ENCODE assay signal across 10 cellular contexts in genomic region chr16:29804020-29804419, GRCh38. TPM values are rescaled to one million over a fixed set of nuclear protein-coding genes. Genes with fewer than 3 reads are reported as not detected.
DNase-seq lines count a peak whose midpoint lies in the region; ATAC-seq, FAIRE-seq and TF ChIP-seq lines count a peak whose summit lies in the region.
"Had no signal": no experiment of that assay in that cellular context is flagged by ENCODE, and none has a peak within 500 bp of the region (broad histone marks: within the 10 kb centered on the region; RNA-seq: fewer than 3 reads in every experiment).

No MANE protein-coding gene starts in this region.

- no peaks in the 10 kb centered on the region for H3K9me3 Mint-ChIP-seq in astrocyte (ENCODE audit: unreplicated experiment)
- H3K9me3 Mint-ChIP-seq in naive thymus-derived CD4-positive, alpha-beta T cell: peaks cover 0 to 1% (median 0%) of the 10 kb centered on the region in 11 donors

- no peak for ATAC-seq in naive thymus-derived CD4-positive, alpha-beta T cell
- ATAC-seq in esophagus mucosa: no peak

- H3K4me1 Mint-ChIP-seq in astrocyte (ENCODE audit: low read depth, unreplicated experiment): peaks cover 13% of the 10 kb centered on the region
- peaks cover 23 to 40% (median 30%) of the 10 kb centered on the region in 7 donors for H3K4me1 Mint-ChIP-seq in naive thymus-derived CD4-positive, alpha-beta T cell

- H3K27me3 ChIP-seq in A673 (replicated peaks; ENCODE audit: insufficient read depth, low read depth, low read length, poor library complexity) (no peaks in the 10 kb centered on the region), HL-60 (ENCODE audit: insufficient read depth, poor library complexity, severe bottlenecking) (no peaks in the 10 kb centered on the region), astrocyte (ENCODE audit: insufficient read depth, low read length) (no peaks in the 10 kb centered on the region)
- no peaks in the 10 kb centered on the region for H3K27me3 ChIP-seq in naive thymus-derived CD4-positive, alpha-beta T cell (ENCODE audit: control insufficient read depth in 2 of 2, insufficient read depth in 2 of 2, low read length in 2 of 2)

- in situ Hi-C loops in GM13976 (cut with MboI; ENCODE audit: low sequenced_read_pairs, unreplicated experiment): no loop called here

- H3K4me3 Mint-ChIP-seq in astrocyte (ENCODE audit: unreplicated experiment): peak overlapping the region; percentile 85
- peak overlapping the region; percentile 88 to 100 (median 97) for H3K4me3 Mint-ChIP-seq in naive thymus-derived CD4-positive, alpha-beta T cell

- CTCF ChIA-PET in A673 (lab: Charles Lee): interaction anchor here (0.6 kb wide), 1 partner anchor 227 kb away, joined by 5 read pairs; the partner anchor contains the start of gene TLCD3B
- CTCF ChIA-PET in naive thymus-derived CD4-positive, alpha-beta T cell (lab: Charles Lee): interaction anchor here (1.0 to 3.7 kb wide), 6 partner anchors 12 to 103 kb away, joined by 3 to 28 read pairs (median 11); partner anchors contain the start of genes KIF22 and PAGR1

- H2AFZ ChIP-seq in astrocyte (ENCODE audit: low read depth, low read length): no peak overlapping the region

- H3K27me3 Mint-ChIP-seq in astrocyte (ENCODE audit: low read depth, unreplicated experiment): no peaks in the 10 kb centered on the region
- H3K27me3 Mint-ChIP-seq in naive thymus-derived CD4-positive, alpha-beta T cell: peaks cover 0 to 2% (median 0%) of the 10 kb centered on the region in 5 donors

- H3K4me3 ChIP-seq in A673 (ENCODE audit: low read depth, low read length, poor library complexity, severe bottlenecking) (no peak overlapping the region), HL-60 (replicated peaks; ENCODE audit: insufficient read depth, low read length) (no peak overlapping the region), astrocyte (ENCODE audit: insufficient read depth, low read depth, low read length) (no peak overlapping the region)
- H3K4me3 ChIP-seq in naive thymus-derived CD4-positive, alpha-beta T cell (ENCODE audit: low read length): no peak overlapping the region

- intact Hi-C loops in A673 (cut with micrococcal nuclease; ENCODE audit: unreplicated experiment): no loop called here
- intact Hi-C loops in naive thymus-derived CD4-positive, alpha-beta T cell (cut with micrococcal nuclease): loop anchor here (2.0 to 10.0 kb wide), 4 partner anchors 17 to 855 kb away; partner anchors contain the start of genes FBRS (in 1 of the 2) and MVP (in 1 of the 2)

- peaks cover 63% of the 10 kb centered on the region for H3K36me3 ChIP-seq in A673 (ENCODE audit: insufficient read depth, low read length, poor library complexity, severe bottlenecking)
- H3K36me3 ChIP-seq in astrocyte (ENCODE audit: insufficient read depth, low read length): peaks cover 11% of the 10 kb centered on the region
- peaks cover 13 to 39% (median 15%) of the 10 kb centered on the region in 3 experiments for H3K36me3 ChIP-seq in naive thymus-derived CD4-positive, alpha-beta T cell (ENCODE audit: control insufficient read depth in 2 of 3, insufficient read depth in 3 of 3, low read length in 3 of 3)

- H3K79me2 ChIP-seq in astrocyte (ENCODE audit: insufficient read depth, low read length): peaks cover 20% of the 10 kb centered on the region

- peaks cover 11% of the 10 kb centered on the region for H4K20me1 ChIP-seq in astrocyte (ENCODE audit: insufficient read depth, low read length)

- TF ChIP-seq CTCF in A673 (conservative IDR thresholded peaks at IDR 0.05; ENCODE audit: low read depth, low read length) (no peak), HL-60 (IDR thresholded peaks at IDR 0.05; ENCODE audit: insufficient read depth, low read length) (no peak), astrocyte (IDR thresholded peaks at IDR 0.05; ENCODE audit: insufficient read depth, low read depth, low read length) (no peak), GM13976 (IDR thresholded peaks at IDR 0.05; ENCODE audit: borderline replicate concordance, control extremely low read depth, extremely low read depth, insufficient read depth, missing control alignments) (no peak)

- H3K27ac Mint-ChIP-seq in astrocyte (ENCODE audit: unreplicated experiment): peak overlapping the region; percentile 75
- peak overlapping the region; percentile 95 to 100 (median 98) for H3K27ac Mint-ChIP-seq in naive thymus-derived CD4-positive, alpha-beta T cell

- DNase-seq in A673 (ENCODE audit: low spot score) (no peak), HL-60 (ENCODE audit: low read depth in 1 of 2, low spot score in 1 of 2) (no peak), astrocyte (ENCODE audit: low read depth) (no peak), NCI-H2029 (lab: John Stamatoyannopoulos, UW) (no peak), GM13976 (ENCODE audit: low spot score) (no peak)
- DNase-seq in naive thymus-derived CD4-positive, alpha-beta T cell: no peak
- no peak for DNase-seq in stimulated activated CD4-positive, alpha-beta T cell treated with anti-CD3 and anti-CD28 coated beads, Interleukin-12 subunit alpha, Interleukin-12 subunit beta, amount 100 ng/mL, for 4 hours

- POLR2A ChIA-PET in A673 (lab: Charles Lee; ENCODE audit: low non-redundant PET): interaction anchor here (0.7 kb wide), 1 partner anchor 90 kb away, joined by 3 read pairs; no protein-coding TSS in a partner anchor
- POLR2A ChIA-PET in naive thymus-derived CD4-positive, alpha-beta T cell (lab: Charles Lee): interaction anchor here (0.6 to 6.3 kb wide), 24 partner anchors 8 to 374 kb away, joined by 3 to 158 read pairs (median 4); partner anchors contain the start of genes C16orf54, KIF22, PAGR1 and PRRT2

- H3K4me1 ChIP-seq in A673 (ENCODE audit: insufficient read depth, low read length, poor library complexity, severe bottlenecking) (peaks cover 14% of the 10 kb centered on the region), astrocyte (ENCODE audit: insufficient read depth, low read length) (peaks cover 15% of the 10 kb centered on the region)
- H3K4me1 ChIP-seq in naive thymus-derived CD4-positive, alpha-beta T cell (ENCODE audit: control insufficient read depth in 2 of 2, insufficient read depth in 2 of 2, low read length in 2 of 2): peaks cover 21 to 24% of the 10 kb centered on the region in 2 donors

- H3K9me3 ChIP-seq in A673 (ENCODE audit: low read depth, low read length, poor library complexity, severe bottlenecking) (no peaks in the 10 kb centered on the region), astrocyte (ENCODE audit: insufficient read depth, low read depth, low read length) (no peaks in the 10 kb centered on the region)
- no peaks in the 10 kb centered on the region for H3K9me3 ChIP-seq in naive thymus-derived CD4-positive, alpha-beta T cell (ENCODE audit: control insufficient read depth in 2 of 3, low read length in 3 of 3)
- H3K9me3 ChIP-seq: HAP-1 had no signal

- no peak for FAIRE-seq in astrocyte (lab: Jason Lieb, UNC)
- FAIRE-seq: G401.6 had no signal

- peak overlapping the region; percentile 96 for H3K4me2 ChIP-seq in astrocyte (ENCODE audit: low read length)

- BruUV-seq in A673 (replicated peaks; lab: Mats Ljungman, UMichigan): no TSS peak

- H3K27ac ChIP-seq in A673 (ENCODE audit: low read depth, low read length, poor library complexity, severe bottlenecking): peak overlapping the region; percentile 89
- H3K27ac ChIP-seq in HL-60 (replicated peaks): peak overlapping the region; percentile 99
- no peak overlapping the region for H3K27ac ChIP-seq in astrocyte (ENCODE audit: low read depth, low read length)
- peak overlapping the region; percentile 95 for H3K27ac ChIP-seq in naive thymus-derived CD4-positive, alpha-beta T cell (ENCODE audit: low read depth, low read length)

- peak overlapping the region; percentile 94 for H3K9ac ChIP-seq in astrocyte (ENCODE audit: low read length)

- peaks cover 15% of the 10 kb centered on the region for H3K36me3 Mint-ChIP-seq in astrocyte (ENCODE audit: low read depth, unreplicated experiment)
- peaks cover 0 to 42% (median 15%) of the 10 kb centered on the region in 5 donors for H3K36me3 Mint-ChIP-seq in naive thymus-derived CD4-positive, alpha-beta T cell

RNA-seq across cellular contexts. Expression of gene MAZ, which starts 2.3 kb away (rescaled TPM):
- total RNA-seq in A673 (2021) (457 and 516 TPM in 2 replicates), astrocyte (216 and 247 TPM in 2 replicates), esophagus mucosa (169 TPM)
- total RNA-seq in naive thymus-derived CD4-positive, alpha-beta T cell: 100 to 1,000 TPM; 192 to 424 (median 259) TPM
- polyA plus RNA-seq in naive thymus-derived CD4-positive, alpha-beta T cell: 10 to 100 TPM; 36.9 to 44.5 TPM

RNA-seq across cellular contexts. Expression of gene PRRT2, which starts 8.0 kb away (rescaled TPM):
- total RNA-seq in A673 (2021) (9.0 TPM in 2 replicates), astrocyte (6.2 and 6.7 TPM in 2 replicates), esophagus mucosa (not detected)
- total RNA-seq in naive thymus-derived CD4-positive, alpha-beta T cell: 1 to 10 TPM; 1.9 to 4.6 (median 2.8) TPM
- under 1 TPM in 1 of 2 donors, not detected in 1; 0.07 TPM for polyA plus RNA-seq in naive thymus-derived CD4-positive, alpha-beta T cell

RNA-seq across cellular contexts. Expression of gene PAGR1, which starts 11.9 kb away (rescaled TPM):
- total RNA-seq in A673 (2021) (47.4 and 50.0 TPM in 2 replicates), astrocyte (20.1 and 20.8 TPM in 2 replicates), esophagus mucosa (13.4 TPM)
- total RNA-seq in naive thymus-derived CD4-positive, alpha-beta T cell: 10 to 100 TPM; 17.5 to 42.0 (median 25.7) TPM
- polyA plus RNA-seq in naive thymus-derived CD4-positive, alpha-beta T cell: 10 to 100 TPM; 54.0 to 62.6 TPM

RNA-seq across cellular contexts. Expression of gene KIF22, which starts 13.5 kb away (rescaled TPM):
- total RNA-seq in A673 (2021): 171 and 186 TPM in 2 replicates
- total RNA-seq in astrocyte: 12.5 and 14.3 TPM in 2 replicates
- 100 to 1,000 TPM in 1 of 5 experiments, 10 to 100 TPM in 4; 62.5 to 141 (median 81.3) TPM for total RNA-seq in naive thymus-derived CD4-positive, alpha-beta T cell
- polyA plus RNA-seq in naive thymus-derived CD4-positive, alpha-beta T cell: 10 to 100 TPM; 36.9 to 50.7 TPM
- 28.7 TPM for total RNA-seq in esophagus mucosa

RNA-seq across cellular contexts. Expression of gene MVP, which starts 16.2 kb away (rescaled TPM):
- total RNA-seq in A673 (2021) (5.6 and 7.1 TPM in 2 replicates), astrocyte (38.7 and 40.1 TPM in 2 replicates), esophagus mucosa (67.9 TPM)
- total RNA-seq in naive thymus-derived CD4-positive, alpha-beta T cell: 100 to 1,000 TPM; 130 to 221 (median 150) TPM
- 100 to 1,000 TPM; 118 to 183 TPM for polyA plus RNA-seq in naive thymus-derived CD4-positive, alpha-beta T cell
